In genomic region chr1:184301228-184301627, GRCh38 we compare ENCODE assay signal across 27 cellular contexts.
"Had no signal": no experiment of that assay in that cellular context is flagged by ENCODE, and none has a peak within 500 bp of the region (broad histone marks: within the 10 kb centered on the region; RNA-seq: fewer than 3 reads in every experiment).

No MANE protein-coding gene starts in this region.

- H3K9me2 ChIP-seq: SK-N-SH had no signal

- H3K4me3 ChIP-seq: body of pancreas had no signal

- FAIRE-seq: bronchial epithelial cell had no signal

- H3K27ac ChIP-seq: body of pancreas had no signal

- ATAC-seq: activated CD4-positive, CD25-positive, alpha-beta regulatory T cell treated with anti-CD3 and anti-CD28 coated beads, Interleukin-2, amount 50 U/mL, for 24 hours; activated CD8-positive, alpha-beta T cell treated with anti-CD3 and anti-CD28 coated beads, Interleukin-2, amount 10 ng/mL, durations not matched to agents 7 days and 5 days; body of pancreas; Panc1; Right ventricle myocardium inferior had no signal

- H3K9ac ChIP-seq: SK-N-SH had no signal

- DNase-seq: activated CD4-positive, alpha-beta T cell treated with anti-CD3 and anti-CD28 coated beads for 48 hours; activated CD4-positive, alpha-beta T cell treated with anti-CD3 and anti-CD28 coated beads, Interleukin-2, amount 50 U/mL, for 4 hours; activated CD8-positive, alpha-beta memory T cell treated with anti-CD3 and anti-CD28 coated beads, Interleukin-2, amount 50 U/mL, for 48 hours; activated CD8-positive, alpha-beta T cell treated with anti-CD3 and anti-CD28 coated beads, Interleukin-2, amount 10 ng/mL, durations not matched to agents 7 days and 5 days; activated effector memory CD4-positive, alpha-beta T cell treated with Interleukin-2 at 50 U/mL for 16 hours; activated naive CD4-positive, alpha-beta T cell; activated T-cell treated with anti-CD3 and anti-CD28 coated beads, Interleukin-2, amount 50 U/mL, for 1 hour; aorta; body of pancreas; central memory CD4-positive, alpha-beta T cell; Kasumi-1; NCI-H1048; NCI-H146; NCI-H187 treated with DMSO at 0.1 percent for 48 hours; NCI-H2081 treated with DMSO at 0.1 percent for 48 hours; NCI-H2171 treated with DMSO at 0.1 percent for 48 hours; NCI-H226; NCI-H526; NCI-H774; NK-92 treated with Interleukin-12 subunit alpha and Interleukin-12 subunit beta, amount 100 ng/mL, for 24 hours; OCI-M1; RPMI8226; SK-N-SH had no signal

- H3K4me2 ChIP-seq: SK-N-SH had no signal

- H3K27me3 ChIP-seq: body of pancreas had no signal
